In genomic region chr6:41545703-41546474, GRCh38 we compare ENCODE assay signal across 8 cellular contexts. TPM values are rescaled to one million over a fixed set of nuclear protein-coding genes. Genes with fewer than 3 reads are reported as not detected.
A peak's percentile ranks its signal among the peaks of the same experiment; 100 is the strongest.
DNase-seq lines count a peak whose midpoint lies in the region; ATAC-seq and TF ChIP-seq lines count a peak whose summit lies in the region.

Gene FOXP4 (plus strand): TSS chr6:41546381. CDS start chr6:41565761, 19,380 bp downstream.

- peaks cover 30% of the 10 kb centered on the region for H3K4me1 Mint-ChIP-seq in CD4-positive, alpha-beta T cell (ENCODE audit: low read depth)
- H3K4me1 Mint-ChIP-seq in activated CD8-positive, alpha-beta T cell treated with anti-CD3 and anti-CD28 coated beads for 36 hours (ENCODE audit: low read depth): peaks cover 20% of the 10 kb centered on the region

- POLR2A ChIA-PET in CD4-positive, alpha-beta T cell (lab: Charles Lee): interaction anchor here (0.9 to 2.5 kb wide), 2 partner anchors 14 to 15 kb away, joined by 4 to 12 read pairs; no protein-coding TSS in a partner anchor
- POLR2A ChIA-PET in activated CD8-positive, alpha-beta T cell treated with anti-CD3 and anti-CD28 coated beads for 36 hours (lab: Charles Lee): no interaction called here

- H3K36me3 ChIP-seq in ectodermal cell (ENCODE audit: control insufficient read depth, insufficient read depth, low read length): no peaks in the 10 kb centered on the region

- peak; percentile 69 to 80 (median 76) for DNase-seq in CD4-positive, alpha-beta T cell
- DNase-seq in HK-2 (ENCODE audit: unreplicated experiment) (peak; percentile 88), NCI-H82 (lab: John Stamatoyannopoulos, UW) (peak; percentile 98), lung microvascular endothelial cell (ENCODE audit: low read depth in 2 of 2) (peak; percentile 91 to 95)
- DNase-seq in activated CD8-positive, alpha-beta T cell treated with anti-CD3 and anti-CD28 coated beads for 36 hours: peak; percentile 91
- DNase-seq in stimulated activated CD4-positive, alpha-beta T cell treated with anti-CD3 and anti-CD28 coated beads, TNF-alpha, amount 100 ng/mL, for 24 hours (ENCODE audit: low read depth in 3 of 3): peak; percentile 68 to 83 (median 71)

- peak within 1 kb of the TSS; percentile 28 for H3K27ac Mint-ChIP-seq in CD4-positive, alpha-beta T cell
- peak within 1 kb of the TSS; percentile 75 for H3K27ac Mint-ChIP-seq in activated CD8-positive, alpha-beta T cell treated with anti-CD3 and anti-CD28 coated beads for 36 hours

- no peaks in the 10 kb centered on the region for H3K9me3 ChIP-seq in CD4-positive, alpha-beta T cell (ENCODE audit: control insufficient read depth, low read length)
- no peaks in the 10 kb centered on the region for H3K9me3 ChIP-seq in ectodermal cell (ENCODE audit: control insufficient read depth, low read length)

- H3K4me1 ChIP-seq in ectodermal cell (ENCODE audit: control insufficient read depth, insufficient read depth, low read length): peaks cover 18% of the 10 kb centered on the region

- H3K4me3 ChIP-seq in ectodermal cell (ENCODE audit: insufficient read depth, low read depth, low read length): peak within 1 kb of the TSS; percentile 90

- H3K27ac ChIP-seq in CD4-positive, alpha-beta T cell (ENCODE audit: low read depth, low read length): no peak within 1 kb of the TSS
- H3K27ac ChIP-seq in ectodermal cell (ENCODE audit: insufficient read depth, low read depth, low read length, poor library complexity, severe bottlenecking): no peak within 1 kb of the TSS

- H3K9me3 Mint-ChIP-seq in CD4-positive, alpha-beta T cell: no peaks in the 10 kb centered on the region
- H3K9me3 Mint-ChIP-seq in activated CD8-positive, alpha-beta T cell treated with anti-CD3 and anti-CD28 coated beads for 36 hours: no peaks in the 10 kb centered on the region

- intact Hi-C loops in CD4-positive, alpha-beta T cell (cut with DNase I, micrococcal nuclease): loop anchor here (1.0 to 5.0 kb wide), 5 partner anchors 14 to 474 kb away; partner anchors contain the start of genes NFYA (in 1 of the 2) and OARD1 (in 1 of the 2)
- intact Hi-C loops in activated CD8-positive, alpha-beta T cell treated with anti-CD3 and anti-CD28 coated beads for 36 hours (cut with micrococcal nuclease): loop anchor here (10.0 kb wide), 1 partner anchor 121 kb away; no protein-coding TSS in a partner anchor

- WGBS in ectodermal cell, 2 experiments: 0% methylated on average over 56 to 58 of the region's 61 CpGs

- H3K4me3 Mint-ChIP-seq in CD4-positive, alpha-beta T cell: peak within 1 kb of the TSS; percentile 93
- peak within 1 kb of the TSS; percentile 81 for H3K4me3 Mint-ChIP-seq in activated CD8-positive, alpha-beta T cell treated with anti-CD3 and anti-CD28 coated beads for 36 hours

- TF ChIP-seq CTCF in CD4-positive, alpha-beta T cell (IDR thresholded peaks at IDR 0.05): no peak
- TF ChIP-seq CTCF in activated CD8-positive, alpha-beta T cell treated with anti-CD3 and anti-CD28 coated beads for 36 hours (IDR thresholded peaks at IDR 0.05): no peak

- H3K27me3 Mint-ChIP-seq in CD4-positive, alpha-beta T cell: peaks cover 17% of the 10 kb centered on the region
- H3K27me3 Mint-ChIP-seq in activated CD8-positive, alpha-beta T cell treated with anti-CD3 and anti-CD28 coated beads for 36 hours: peaks cover 13% of the 10 kb centered on the region

- ATAC-seq in CD4-positive, alpha-beta T cell (ENCODE audit: poor library complexity): peak; percentile 87
- peak; percentile 70 for ATAC-seq in GM19452 (IDR thresholded peaks at IDR 0.05; ENCODE audit: unreplicated experiment)
- ATAC-seq in activated CD8-positive, alpha-beta T cell treated with anti-CD3 and anti-CD28 coated beads for 36 hours: peak; percentile 86

- H3K36me3 Mint-ChIP-seq in CD4-positive, alpha-beta T cell (ENCODE audit: low read depth): peaks cover 4% of the 10 kb centered on the region
- no peaks in the 10 kb centered on the region for H3K36me3 Mint-ChIP-seq in activated CD8-positive, alpha-beta T cell treated with anti-CD3 and anti-CD28 coated beads for 36 hours (ENCODE audit: low read depth)

- peaks cover 17% of the 10 kb centered on the region for H3K27me3 ChIP-seq in CD4-positive, alpha-beta T cell (ENCODE audit: control insufficient read depth, insufficient read depth, low read length)
- peaks cover 62% of the 10 kb centered on the region for H3K27me3 ChIP-seq in ectodermal cell (ENCODE audit: control insufficient read depth, insufficient read depth, low read length, poor library complexity, severe bottlenecking)

- CTCF ChIA-PET in CD4-positive, alpha-beta T cell (lab: Charles Lee): no interaction called here
- CTCF ChIA-PET in activated CD8-positive, alpha-beta T cell treated with anti-CD3 and anti-CD28 coated beads for 36 hours (lab: Charles Lee): interaction anchor here (1.6 to 1.9 kb wide), 2 partner anchors 120 to 121 kb away, joined by 4 to 15 read pairs; no protein-coding TSS in a partner anchor

RNA-seq across cellular contexts. Expression of gene FOXP4, which starts in this region (rescaled TPM):
- total RNA-seq in CD4-positive, alpha-beta T cell: 1 to 10 TPM; 3.7 to 3.9 TPM
- total RNA-seq in activated CD8-positive, alpha-beta T cell treated with anti-CD3 and anti-CD28 coated beads for 36 hours: 10 to 100 TPM; 11.0 to 11.8 TPM
- 41.3 TPM for polyA plus RNA-seq in ectodermal cell (2013, experiment 1 of 4)
- polyA plus RNA-seq in ectodermal cell (2013, experiment 2 of 4): 38.5 TPM
- polyA plus RNA-seq in ectodermal cell (2013, experiment 3 of 4): 34.5 TPM
- polyA plus RNA-seq in ectodermal cell (2013, experiment 4 of 4): 37.6 TPM
- 3.3 and 4.6 TPM in 2 replicates for total RNA-seq in lung microvascular endothelial cell
